In the genomic region with DNA sequence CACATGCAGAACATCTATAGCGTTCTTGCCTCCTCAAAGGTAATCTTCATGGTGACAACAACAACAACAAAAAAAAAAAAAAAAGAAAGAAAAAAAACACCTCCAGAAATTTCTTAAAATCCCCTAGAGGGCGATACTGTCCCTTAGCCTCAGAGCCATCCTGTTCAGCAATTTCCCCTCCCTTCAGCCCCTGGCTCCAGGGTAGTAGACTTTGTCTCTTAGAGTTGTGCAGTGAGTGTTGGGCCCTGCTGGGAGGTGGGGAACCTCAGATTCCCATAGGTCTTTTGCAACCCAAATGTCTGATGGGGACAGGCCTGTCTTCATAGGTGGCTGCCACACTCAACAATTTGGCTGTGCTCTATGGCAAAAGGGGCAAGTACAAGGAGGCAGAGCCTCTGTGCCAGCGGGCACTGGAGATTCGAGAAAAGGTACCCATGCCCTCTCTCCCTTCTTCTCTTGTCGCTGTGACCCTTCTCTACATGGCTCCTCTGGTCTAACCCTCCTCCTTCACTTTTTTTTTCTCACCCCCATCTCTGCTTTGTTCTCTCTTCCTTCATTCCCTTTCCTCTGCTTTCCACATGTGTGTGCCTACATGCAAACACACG, we compare ENCODE assay signal across 1 cellular context.
TF ChIP-seq lines count a peak whose summit lies in the region.

No MANE protein-coding gene starts in this region.

TF ChIP-seq in K562, 482 proteins besides CTCF, POLR2A, EP300 and RAD21 (continued from another document and continues in another):
- TF ChIP-seq, protein P1, sequence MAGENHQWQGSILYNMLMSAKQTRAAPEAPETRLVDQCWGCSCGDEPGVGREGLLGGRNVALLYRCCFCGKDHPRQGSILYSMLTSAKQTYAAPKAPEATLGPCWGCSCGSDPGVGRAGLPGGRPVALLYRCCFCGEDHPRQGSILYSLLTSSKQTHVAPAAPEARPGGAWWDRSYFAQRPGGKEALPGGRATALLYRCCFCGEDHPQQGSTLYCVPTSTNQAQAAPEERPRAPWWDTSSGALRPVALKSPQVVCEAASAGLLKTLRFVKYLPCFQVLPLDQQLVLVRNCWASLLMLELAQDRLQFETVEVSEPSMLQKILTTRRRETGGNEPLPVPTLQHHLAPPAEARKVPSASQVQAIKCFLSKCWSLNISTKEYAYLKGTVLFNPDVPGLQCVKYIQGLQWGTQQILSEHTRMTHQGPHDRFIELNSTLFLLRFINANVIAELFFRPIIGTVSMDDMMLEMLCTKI (IDR thresholded peaks at IDR 0.05; ENCODE audit: partially characterized antibody): no peak
- TF ChIP-seq WHSC1 (IDR thresholded peaks at IDR 0.05; ENCODE audit: low read length) (no peak), SRSF1 (IDR thresholded peaks at IDR 0.05; ENCODE audit: low read depth, low read length) (no peak), CREBBP (IDR thresholded peaks at IDR 0.05; ENCODE audit: low read depth, low read length) (no peak), MTA3 (IDR thresholded peaks at IDR 0.05; ENCODE audit: borderline replicate concordance) (no peak), FOXM1 (IDR thresholded peaks at IDR 0.05; ENCODE audit: low read depth) (no peak), FOXM1 (CRISPR knock-in tag; IDR thresholded peaks at IDR 0.05; ENCODE audit: low read depth) (no peak), ZBED1 (IDR thresholded peaks at IDR 0.05) (no peak), SAFB2 (IDR thresholded peaks at IDR 0.05; ENCODE audit: borderline replicate concordance, low read depth, low read length, severe bottlenecking) (no peak), SAFB (IDR thresholded peaks at IDR 0.05; ENCODE audit: borderline replicate concordance, low read depth, low read length) (no peak), CBX2 (IDR thresholded peaks at IDR 0.05; ENCODE audit: insufficient read depth, low read length, poor library complexity, severe bottlenecking) (no peak), JUND (IDR thresholded peaks at IDR 0.05; ENCODE audit: borderline replicate concordance, low read depth, low read length) (peak; percentile 42; the same call in 1 of the 2 replicates), JUND (tag; IDR thresholded peaks at IDR 0.05; ENCODE audit: borderline replicate concordance, low read depth, low read length) (no peak), TAF7 (tag; IDR thresholded peaks at IDR 0.05) (no peak), TEAD1 (CRISPR knock-in tag; IDR thresholded peaks at IDR 0.05) (no peak), TEAD4 (IDR thresholded peaks at IDR 0.05; ENCODE audit: low read length) (no peak), TEAD4 (CRISPR knock-in tag; IDR thresholded peaks at IDR 0.05; ENCODE audit: borderline replicate concordance) (no peak), FOXA1 (IDR thresholded peaks at IDR 0.05; ENCODE audit: borderline replicate concordance) (no peak), TAL1 (IDR thresholded peaks at IDR 0.05) (no peak), ZNF696 (CRISPR knock-in tag; conservative IDR thresholded peaks at IDR 0.05) (no peak), ZNF436 (CRISPR knock-in tag; IDR thresholded peaks at IDR 0.05) (no peak), ZC3H4 (CRISPR knock-in tag; IDR thresholded peaks at IDR 0.05; ENCODE audit: borderline replicate concordance) (no peak), HDAC1 (IDR thresholded peaks at IDR 0.05) (no peak), POLR3G (IDR thresholded peaks at IDR 0.05; ENCODE audit: extremely low read depth, insufficient read length, insufficient replicate concordance) (no peak), TCF7 (IDR thresholded peaks at IDR 0.05; ENCODE audit: borderline replicate concordance) (no peak), MCM3 (IDR thresholded peaks at IDR 0.05) (no peak)
- TF ChIP-seq, protein P2, sequence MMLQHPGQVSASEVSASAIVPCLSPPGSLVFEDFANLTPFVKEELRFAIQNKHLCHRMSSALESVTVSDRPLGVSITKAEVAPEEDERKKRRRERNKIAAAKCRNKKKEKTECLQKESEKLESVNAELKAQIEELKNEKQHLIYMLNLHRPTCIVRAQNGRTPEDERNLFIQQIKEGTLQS (IDR thresholded peaks at IDR 0.05): no peak
- TF ChIP-seq, protein P2 (CRISPR knock-in tag; conservative IDR thresholded peaks at IDR 0.05): no peak
- TF ChIP-seq, protein P3, sequence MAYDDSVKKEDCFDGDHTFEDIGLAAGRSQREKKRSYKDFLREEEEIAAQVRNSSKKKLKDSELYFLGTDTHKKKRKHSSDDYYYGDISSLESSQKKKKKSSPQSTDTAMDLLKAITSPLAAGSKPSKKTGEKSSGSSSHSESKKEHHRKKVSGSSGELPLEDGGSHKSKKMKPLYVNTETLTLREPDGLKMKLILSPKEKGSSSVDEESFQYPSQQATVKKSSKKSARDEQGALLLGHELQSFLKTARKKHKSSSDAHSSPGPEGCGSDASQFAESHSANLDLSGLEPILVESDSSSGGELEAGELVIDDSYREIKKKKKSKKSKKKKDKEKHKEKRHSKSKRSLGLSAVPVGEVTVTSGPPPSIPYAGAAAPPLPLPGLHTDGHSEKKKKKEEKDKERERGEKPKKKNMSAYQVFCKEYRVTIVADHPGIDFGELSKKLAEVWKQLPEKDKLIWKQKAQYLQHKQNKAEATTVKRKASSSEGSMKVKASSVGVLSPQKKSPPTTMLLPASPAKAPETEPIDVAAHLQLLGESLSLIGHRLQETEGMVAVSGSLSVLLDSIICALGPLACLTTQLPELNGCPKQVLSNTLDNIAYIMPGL (CRISPR knock-in tag; IDR thresholded peaks at IDR 0.05): no peak
- TF ChIP-seq, protein P4, sequence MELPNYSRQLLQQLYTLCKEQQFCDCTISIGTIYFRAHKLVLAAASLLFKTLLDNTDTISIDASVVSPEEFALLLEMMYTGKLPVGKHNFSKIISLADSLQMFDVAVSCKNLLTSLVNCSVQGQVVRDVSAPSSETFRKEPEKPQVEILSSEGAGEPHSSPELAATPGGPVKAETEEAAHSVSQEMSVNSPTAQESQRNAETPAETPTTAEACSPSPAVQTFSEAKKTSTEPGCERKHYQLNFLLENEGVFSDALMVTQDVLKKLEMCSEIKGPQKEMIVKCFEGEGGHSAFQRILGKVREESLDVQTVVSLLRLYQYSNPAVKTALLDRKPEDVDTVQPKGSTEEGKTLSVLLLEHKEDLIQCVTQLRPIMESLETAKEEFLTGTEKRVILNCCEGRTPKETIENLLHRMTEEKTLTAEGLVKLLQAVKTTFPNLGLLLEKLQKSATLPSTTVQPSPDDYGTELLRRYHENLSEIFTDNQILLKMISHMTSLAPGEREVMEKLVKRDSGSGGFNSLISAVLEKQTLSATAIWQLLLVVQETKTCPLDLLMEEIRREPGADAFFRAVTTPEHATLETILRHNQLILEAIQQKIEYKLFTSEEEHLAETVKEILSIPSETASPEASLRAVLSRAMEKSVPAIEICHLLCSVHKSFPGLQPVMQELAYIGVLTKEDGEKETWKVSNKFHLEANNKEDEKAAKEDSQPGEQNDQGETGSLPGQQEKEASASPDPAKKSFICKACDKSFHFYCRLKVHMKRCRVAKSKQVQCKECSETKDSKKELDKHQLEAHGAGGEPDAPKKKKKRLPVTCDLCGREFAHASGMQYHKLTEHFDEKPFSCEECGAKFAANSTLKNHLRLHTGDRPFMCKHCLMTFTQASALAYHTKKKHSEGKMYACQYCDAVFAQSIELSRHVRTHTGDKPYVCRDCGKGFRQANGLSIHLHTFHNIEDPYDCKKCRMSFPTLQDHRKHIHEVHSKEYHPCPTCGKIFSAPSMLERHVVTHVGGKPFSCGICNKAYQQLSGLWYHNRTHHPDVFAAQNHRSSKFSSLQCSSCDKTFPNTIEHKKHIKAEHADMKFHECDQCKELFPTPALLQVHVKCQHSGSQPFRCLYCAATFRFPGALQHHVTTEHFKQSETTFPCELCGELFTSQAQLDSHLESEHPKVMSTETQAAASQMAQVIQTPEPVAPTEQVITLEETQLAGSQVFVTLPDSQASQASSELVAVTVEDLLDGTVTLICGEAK (IDR thresholded peaks at IDR 0.05): peak; percentile 39; the same call in 1 of the 2 replicates
- TF ChIP-seq, protein P4 (CRISPR knock-in tag; IDR thresholded peaks at IDR 0.05): no peak
- TF ChIP-seq, protein P5, sequence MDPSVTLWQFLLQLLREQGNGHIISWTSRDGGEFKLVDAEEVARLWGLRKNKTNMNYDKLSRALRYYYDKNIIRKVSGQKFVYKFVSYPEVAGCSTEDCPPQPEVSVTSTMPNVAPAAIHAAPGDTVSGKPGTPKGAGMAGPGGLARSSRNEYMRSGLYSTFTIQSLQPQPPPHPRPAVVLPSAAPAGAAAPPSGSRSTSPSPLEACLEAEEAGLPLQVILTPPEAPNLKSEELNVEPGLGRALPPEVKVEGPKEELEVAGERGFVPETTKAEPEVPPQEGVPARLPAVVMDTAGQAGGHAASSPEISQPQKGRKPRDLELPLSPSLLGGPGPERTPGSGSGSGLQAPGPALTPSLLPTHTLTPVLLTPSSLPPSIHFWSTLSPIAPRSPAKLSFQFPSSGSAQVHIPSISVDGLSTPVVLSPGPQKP (CRISPR knock-in tag; IDR thresholded peaks at IDR 0.05): no peak
- TF ChIP-seq, protein P6, sequence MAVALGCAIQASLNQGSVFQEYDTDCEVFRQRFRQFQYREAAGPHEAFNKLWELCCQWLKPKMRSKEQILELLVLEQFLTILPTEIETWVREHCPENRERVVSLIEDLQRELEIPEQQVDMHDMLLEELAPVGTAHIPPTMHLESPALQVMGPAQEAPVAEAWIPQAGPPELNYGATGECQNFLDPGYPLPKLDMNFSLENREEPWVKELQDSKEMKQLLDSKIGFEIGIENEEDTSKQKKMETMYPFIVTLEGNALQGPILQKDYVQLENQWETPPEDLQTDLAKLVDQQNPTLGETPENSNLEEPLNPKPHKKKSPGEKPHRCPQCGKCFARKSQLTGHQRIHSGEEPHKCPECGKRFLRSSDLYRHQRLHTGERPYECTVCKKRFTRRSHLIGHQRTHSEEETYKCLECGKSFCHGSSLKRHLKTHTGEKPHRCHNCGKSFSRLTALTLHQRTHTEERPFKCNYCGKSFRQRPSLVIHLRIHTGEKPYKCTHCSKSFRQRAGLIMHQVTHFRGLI (CRISPR knock-in tag; IDR thresholded peaks at IDR 0.05): no peak
- TF ChIP-seq, protein P7, sequence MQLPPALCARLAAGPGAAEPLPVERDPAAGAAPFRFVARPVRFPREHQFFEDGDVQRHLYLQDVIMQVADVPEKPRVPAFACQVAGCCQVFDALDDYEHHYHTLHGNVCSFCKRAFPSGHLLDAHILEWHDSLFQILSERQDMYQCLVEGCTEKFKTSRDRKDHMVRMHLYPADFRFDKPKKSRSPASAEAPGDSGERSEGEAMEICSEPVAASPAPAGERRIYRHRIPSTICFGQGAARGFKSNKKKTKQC (CRISPR knock-in tag; IDR thresholded peaks at IDR 0.05): no peak
- TF ChIP-seq, protein P8, sequence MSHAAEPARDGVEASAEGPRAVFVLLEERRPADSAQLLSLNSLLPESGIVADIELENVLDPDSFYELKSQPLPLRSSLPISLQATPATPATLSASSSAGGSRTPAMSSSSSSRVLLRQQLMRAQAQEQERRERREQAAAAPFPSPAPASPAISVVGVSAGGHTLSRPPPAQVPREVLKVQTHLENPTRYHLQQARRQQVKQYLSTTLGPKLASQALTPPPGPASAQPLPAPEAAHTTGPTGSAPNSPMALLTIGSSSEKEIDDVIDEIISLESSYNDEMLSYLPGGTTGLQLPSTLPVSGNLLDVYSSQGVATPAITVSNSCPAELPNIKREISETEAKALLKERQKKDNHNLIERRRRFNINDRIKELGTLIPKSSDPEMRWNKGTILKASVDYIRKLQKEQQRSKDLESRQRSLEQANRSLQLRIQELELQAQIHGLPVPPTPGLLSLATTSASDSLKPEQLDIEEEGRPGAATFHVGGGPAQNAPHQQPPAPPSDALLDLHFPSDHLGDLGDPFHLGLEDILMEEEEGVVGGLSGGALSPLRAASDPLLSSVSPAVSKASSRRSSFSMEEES (CRISPR knock-in tag; IDR thresholded peaks at IDR 0.05): no peak
- TF ChIP-seq, protein P9, sequence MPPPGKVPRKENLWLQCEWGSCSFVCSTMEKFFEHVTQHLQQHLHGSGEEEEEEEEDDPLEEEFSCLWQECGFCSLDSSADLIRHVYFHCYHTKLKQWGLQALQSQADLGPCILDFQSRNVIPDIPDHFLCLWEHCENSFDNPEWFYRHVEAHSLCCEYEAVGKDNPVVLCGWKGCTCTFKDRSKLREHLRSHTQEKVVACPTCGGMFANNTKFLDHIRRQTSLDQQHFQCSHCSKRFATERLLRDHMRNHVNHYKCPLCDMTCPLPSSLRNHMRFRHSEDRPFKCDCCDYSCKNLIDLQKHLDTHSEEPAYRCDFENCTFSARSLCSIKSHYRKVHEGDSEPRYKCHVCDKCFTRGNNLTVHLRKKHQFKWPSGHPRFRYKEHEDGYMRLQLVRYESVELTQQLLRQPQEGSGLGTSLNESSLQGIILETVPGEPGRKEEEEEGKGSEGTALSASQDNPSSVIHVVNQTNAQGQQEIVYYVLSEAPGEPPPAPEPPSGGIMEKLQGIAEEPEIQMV (tag; conservative IDR thresholded peaks at IDR 0.05; ENCODE audit: low read depth): no peak
- TF ChIP-seq, protein P10, sequence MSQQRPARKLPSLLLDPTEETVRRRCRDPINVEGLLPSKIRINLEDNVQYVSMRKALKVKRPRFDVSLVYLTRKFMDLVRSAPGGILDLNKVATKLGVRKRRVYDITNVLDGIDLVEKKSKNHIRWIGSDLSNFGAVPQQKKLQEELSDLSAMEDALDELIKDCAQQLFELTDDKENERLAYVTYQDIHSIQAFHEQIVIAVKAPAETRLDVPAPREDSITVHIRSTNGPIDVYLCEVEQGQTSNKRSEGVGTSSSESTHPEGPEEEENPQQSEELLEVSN (IDR thresholded peaks at IDR 0.05; ENCODE audit: borderline replicate concordance in 1 of 2, extremely low read depth in 1 of 2, insufficient read depth in 1 of 2, insufficient read length in 1 of 2, low read depth in 1 of 2, low read length in 1 of 2, poor library complexity in 1 of 2, severe bottlenecking in 1 of 2): no peak
